ENCODE assay signal across 2 cellular contexts in genomic region chr16:72793716-72794115, GRCh38.
TF ChIP-seq lines count a peak whose summit lies in the region.

No MANE protein-coding gene starts in this region.

TF ChIP-seq in HepG2, 621 proteins besides CTCF, POLR2A, EP300 and RAD21:
- no peak for TF ChIP-seq ZNF296 (CRISPR knock-in tag; conservative IDR thresholded peaks at IDR 0.05)
- no peak for TF ChIP-seq REPIN1 (CRISPR knock-in tag; IDR thresholded peaks at IDR 0.05; ENCODE audit: borderline replicate concordance, low read depth)
- TF ChIP-seq ZNF414 (CRISPR knock-in tag; IDR thresholded peaks at IDR 0.05), result no peak
- no peak for TF ChIP-seq POGK (CRISPR knock-in tag; conservative IDR thresholded peaks at IDR 0.05)
- peak; percentile 46 for TF ChIP-seq RBM22 (optimal IDR thresholded peaks at IDR 0.05; ENCODE audit: low read length)
- TF ChIP-seq GLMP (CRISPR knock-in tag; IDR thresholded peaks at IDR 0.05; ENCODE audit: borderline replicate concordance), result no peak

TF ChIP-seq in GM12878, 131 proteins besides CTCF, POLR2A, EP300 and RAD21:
- TF ChIP-seq CHD1 (IDR thresholded peaks at IDR 0.05; ENCODE audit: low read depth, low read length) (no peak), ZNF274 (IDR thresholded peaks at IDR 0.05; ENCODE audit: insufficient read depth, insufficient read length) (no peak)
